In the genomic region with DNA sequence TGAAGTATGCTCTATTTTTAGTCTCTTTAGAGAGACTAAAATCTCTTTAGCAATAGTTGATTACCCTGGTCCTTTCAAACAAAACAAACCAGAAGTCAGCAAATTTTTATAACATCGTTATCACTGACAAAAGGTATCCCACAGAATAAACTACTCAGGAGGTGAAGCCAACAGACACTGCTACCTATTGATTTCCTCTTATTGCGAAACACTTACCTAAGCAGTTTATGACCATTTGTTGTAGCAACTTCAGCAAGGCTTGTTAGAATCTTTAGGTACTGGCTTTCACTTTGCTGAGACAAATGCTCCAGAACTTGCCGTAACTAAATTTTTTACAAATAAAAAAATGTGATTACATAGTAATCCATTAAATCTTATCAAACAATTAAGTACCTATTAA, we compare ENCODE assay signal across 2 cellular contexts.
TF ChIP-seq lines count a peak whose summit lies in the region.

No MANE protein-coding gene starts in this region.

TF ChIP-seq in HCT116, 20 proteins besides CTCF, POLR2A, EP300 and RAD21:
- TF ChIP-seq, protein P1, sequence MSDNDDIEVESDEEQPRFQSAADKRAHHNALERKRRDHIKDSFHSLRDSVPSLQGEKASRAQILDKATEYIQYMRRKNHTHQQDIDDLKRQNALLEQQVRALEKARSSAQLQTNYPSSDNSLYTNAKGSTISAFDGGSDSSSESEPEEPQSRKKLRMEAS (IDR thresholded peaks at IDR 0.05): no peak
- no peak for TF ChIP-seq TCF7L2 (IDR thresholded peaks at IDR 0.05; ENCODE audit: borderline replicate concordance, extremely low read depth, insufficient read depth, insufficient read length)
- TF ChIP-seq CEBPB (IDR thresholded peaks at IDR 0.05; ENCODE audit: low read depth): peak; percentile 66
- TF ChIP-seq SRF (IDR thresholded peaks at IDR 0.05; ENCODE audit: low read depth): no peak
TF ChIP-seq in HCT116: peak in this region for 1.

TF ChIP-seq in IMR-90, 13 proteins besides CTCF, POLR2A, EP300 and RAD21:
- TF ChIP-seq MAFK (IDR thresholded peaks at IDR 0.05; ENCODE audit: low read depth, low read length): 0 out of 2 replicates have a peak, but pooled peaks have one; percentile 13
- TF ChIP-seq BHLHE40 (IDR thresholded peaks at IDR 0.05; ENCODE audit: low read depth, low read length): no peak
- TF ChIP-seq RFX5 (IDR thresholded peaks at IDR 0.05; ENCODE audit: low read depth, low read length): no peak
- TF ChIP-seq CEBPB (IDR thresholded peaks at IDR 0.05; ENCODE audit: low read depth, low read length): peak; percentile 93
